Comparison of ENCODE assay signal across 36 cellular contexts in genomic region chr2:111999809-112000208, GRCh38.
"Had no signal": no experiment of that assay in that cellular context is flagged by ENCODE, and none has a peak within 500 bp of the region (broad histone marks: within the 10 kb centered on the region; RNA-seq: fewer than 3 reads in every experiment).

No MANE protein-coding gene starts in this region.

- H3K36me3 ChIP-seq: MG63 had no signal

- H3K4me3 ChIP-seq: MG63 had no signal

- H3K27me3 ChIP-seq: MG63 had no signal

- DNase-seq: Karpas-422, Kasumi-1, MG63, MM.1S, MV-4-11, NCI-H1048, NCI-H1092, NCI-H1092 treated with DMSO at 0.1 percent for 48 hours, NCI-H1105, NCI-H1105 treated with DMSO at 0.1 percent for 48 hours, NCI-H1417, NCI-H1417 treated with DMSO at 0.1 percent for 48 hours, NCI-H1436, NCI-H1436 treated with DMSO at 0.1 percent for 48 hours, NCI-H146, NCI-H1694, NCI-H1694 treated with DMSO at 0.1 percent for 48 hours, NCI-H187, NCI-H187 treated with DMSO at 0.1 percent for 48 hours, NCI-H1930, NCI-H2029, NCI-H2029 treated with DMSO at 0.1 percent for 48 hours, NCI-H2081, NCI-H2081 treated with DMSO at 0.1 percent for 48 hours, NCI-H2107, NCI-H2171, NCI-H2171 treated with DMSO at 0.1 percent for 48 hours, NCI-H2227 treated with DMSO at 0.1 percent for 48 hours, NCI-H226, NCI-H345, NCI-H446, NCI-H446 treated with DMSO at 0.1 percent for 48 hours, NCI-H510A, NCI-H510A treated with DMSO at 0.1 percent for 48 hours, NCI-H524, NCI-H524 treated with DMSO at 0.1 percent for 48 hours had no signal
